Comparison of ENCODE assay signal across 1 cellular context in the genomic region with DNA sequence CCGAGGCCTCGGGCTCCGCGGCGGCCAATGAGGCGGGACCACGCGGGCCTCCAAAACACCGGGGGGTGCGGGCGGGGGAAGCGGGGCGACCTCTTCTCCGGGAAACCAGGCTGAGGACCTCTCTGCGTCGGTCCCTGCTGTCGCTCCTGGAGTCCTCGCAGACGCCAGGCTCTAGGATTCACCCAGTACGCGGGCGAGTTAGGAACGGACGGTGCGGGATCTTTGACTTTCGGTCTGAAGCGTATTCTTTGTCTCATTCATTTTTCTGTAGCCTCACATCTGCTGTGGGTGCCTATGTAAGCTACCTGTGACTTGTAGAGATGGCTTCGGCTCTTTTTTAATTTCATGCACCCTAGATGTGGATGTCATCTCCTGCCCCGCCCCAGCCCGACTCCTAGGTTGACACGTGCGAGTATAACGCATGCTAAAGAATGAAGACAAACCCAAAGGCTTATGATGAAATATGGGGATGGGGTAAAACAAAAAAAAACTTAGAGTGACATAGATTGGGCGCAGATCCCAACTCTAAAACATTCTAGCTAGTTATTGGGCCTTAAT.
TF ChIP-seq lines count a peak whose summit lies in the region.

No MANE protein-coding gene starts in this region.

TF ChIP-seq in HEK293, 187 proteins besides CTCF, POLR2A, EP300 and RAD21 (continued from another document):
- TF ChIP-seq, protein P1, sequence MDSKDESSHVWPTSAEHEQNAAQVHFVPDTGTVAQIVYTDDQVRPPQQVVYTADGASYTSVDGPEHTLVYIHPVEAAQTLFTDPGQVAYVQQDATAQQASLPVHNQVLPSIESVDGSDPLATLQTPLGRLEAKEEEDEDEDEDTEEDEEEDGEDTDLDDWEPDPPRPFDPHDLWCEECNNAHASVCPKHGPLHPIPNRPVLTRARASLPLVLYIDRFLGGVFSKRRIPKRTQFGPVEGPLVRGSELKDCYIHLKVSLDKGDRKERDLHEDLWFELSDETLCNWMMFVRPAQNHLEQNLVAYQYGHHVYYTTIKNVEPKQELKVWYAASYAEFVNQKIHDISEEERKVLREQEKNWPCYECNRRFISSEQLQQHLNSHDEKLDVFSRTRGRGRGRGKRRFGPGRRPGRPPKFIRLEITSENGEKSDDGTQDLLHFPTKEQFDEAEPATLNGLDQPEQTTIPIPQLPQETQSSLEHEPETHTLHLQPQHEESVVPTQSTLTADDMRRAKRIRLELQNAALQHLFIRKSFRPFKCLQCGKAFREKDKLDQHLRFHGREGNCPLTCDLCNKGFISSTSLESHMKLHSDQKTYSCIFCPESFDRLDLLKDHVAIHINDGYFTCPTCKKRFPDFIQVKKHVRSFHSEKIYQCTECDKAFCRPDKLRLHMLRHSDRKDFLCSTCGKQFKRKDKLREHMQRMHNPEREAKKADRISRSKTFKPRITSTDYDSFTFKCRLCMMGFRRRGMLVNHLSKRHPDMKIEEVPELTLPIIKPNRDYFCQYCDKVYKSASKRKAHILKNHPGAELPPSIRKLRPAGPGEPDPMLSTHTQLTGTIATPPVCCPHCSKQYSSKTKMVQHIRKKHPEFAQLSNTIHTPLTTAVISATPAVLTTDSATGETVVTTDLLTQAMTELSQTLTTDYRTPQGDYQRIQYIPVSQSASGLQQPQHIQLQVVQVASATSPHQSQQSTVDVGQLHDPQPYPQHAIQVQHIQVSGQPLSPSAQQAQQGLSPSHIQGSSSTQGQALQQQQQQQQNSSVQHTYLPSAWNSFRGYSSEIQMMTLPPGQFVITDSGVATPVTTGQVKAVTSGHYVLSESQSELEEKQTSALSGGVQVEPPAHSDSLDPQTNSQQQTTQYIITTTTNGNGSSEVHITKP (tag by site-specific recombination; IDR thresholded peaks at IDR 0.05) = peak; percentile 91
- TF ChIP-seq ZBTB21 (tag by site-specific recombination; IDR thresholded peaks at IDR 0.05) (peak; percentile 11; the same call in 1 of the 2 replicates), GLIS1 (tag by site-specific recombination; IDR thresholded peaks at IDR 0.05) (peak; percentile 64), ZSCAN18 (tag by site-specific recombination; IDR thresholded peaks at IDR 0.05) (no peak), EGR2 (tag by site-specific recombination; IDR thresholded peaks at IDR 0.05; ENCODE audit: low read depth) (no peak), ZFP3 (tag by site-specific recombination; IDR thresholded peaks at IDR 0.05; ENCODE audit: low read depth) (no peak), ZNF184 (tag by site-specific recombination; IDR thresholded peaks at IDR 0.05) (no peak), ZNF426 (tag by site-specific recombination; IDR thresholded peaks at IDR 0.05) (no peak), ZNF2 (tag by site-specific recombination; IDR thresholded peaks at IDR 0.05) (no peak), PATZ1 (tag by site-specific recombination; IDR thresholded peaks at IDR 0.05) (peak; percentile 89), MZF1 (tag by site-specific recombination; IDR thresholded peaks at IDR 0.05; ENCODE audit: borderline replicate concordance) (peak; percentile 54; the same call in 1 of the 2 replicates), ZNF423 (tag by site-specific recombination; IDR thresholded peaks at IDR 0.05) (peak; percentile 25; the same call in 1 of the 2 replicates), ZNF341 (tag by site-specific recombination; IDR thresholded peaks at IDR 0.05; ENCODE audit: low read depth) (no peak), TCF7L2 (IDR thresholded peaks at IDR 0.05; ENCODE audit: borderline replicate concordance, low read depth, low read length) (no peak), ZBTB7A (tag by site-specific recombination; IDR thresholded peaks at IDR 0.05; ENCODE audit: low read depth) (no peak), ZNF776 (tag by site-specific recombination; IDR thresholded peaks at IDR 0.05; ENCODE audit: borderline replicate concordance) (no peak), WT1 (tag by site-specific recombination; IDR thresholded peaks at IDR 0.05) (0 out of 2 replicates have a peak, but pooled peaks have one; percentile 17), ZNF555 (tag by site-specific recombination; conservative IDR thresholded peaks at IDR 0.05) (no peak), ZNF549 (tag by site-specific recombination; IDR thresholded peaks at IDR 0.05) (no peak), ZNF416 (tag by site-specific recombination; IDR thresholded peaks at IDR 0.05) (no peak), KLF7 (tag by site-specific recombination; IDR thresholded peaks at IDR 0.05; ENCODE audit: borderline replicate concordance) (no peak), ZNF514 (tag by site-specific recombination; IDR thresholded peaks at IDR 0.05) (no peak), ZNF510 (tag by site-specific recombination; IDR thresholded peaks at IDR 0.05; ENCODE audit: insufficient replicate concordance) (no peak), OVOL3 (tag by site-specific recombination; IDR thresholded peaks at IDR 0.05) (no peak), ZNF174 (tag by site-specific recombination; IDR thresholded peaks at IDR 0.05) (no peak), ZNF791 (tag by site-specific recombination; IDR thresholded peaks at IDR 0.05) (no peak)
- TF ChIP-seq, protein P2, sequence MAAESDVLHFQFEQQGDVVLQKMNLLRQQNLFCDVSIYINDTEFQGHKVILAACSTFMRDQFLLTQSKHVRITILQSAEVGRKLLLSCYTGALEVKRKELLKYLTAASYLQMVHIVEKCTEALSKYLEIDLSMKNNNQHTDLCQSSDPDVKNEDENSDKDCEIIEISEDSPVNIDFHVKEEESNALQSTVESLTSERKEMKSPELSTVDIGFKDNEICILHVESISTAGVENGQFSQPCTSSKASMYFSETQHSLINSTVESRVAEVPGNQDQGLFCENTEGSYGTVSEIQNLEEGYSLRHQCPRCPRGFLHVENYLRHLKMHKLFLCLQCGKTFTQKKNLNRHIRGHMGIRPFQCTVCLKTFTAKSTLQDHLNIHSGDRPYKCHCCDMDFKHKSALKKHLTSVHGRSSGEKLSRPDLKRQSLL (tag by site-specific recombination; IDR thresholded peaks at IDR 0.05) = peak; percentile 73
- TF ChIP-seq, protein P3, sequence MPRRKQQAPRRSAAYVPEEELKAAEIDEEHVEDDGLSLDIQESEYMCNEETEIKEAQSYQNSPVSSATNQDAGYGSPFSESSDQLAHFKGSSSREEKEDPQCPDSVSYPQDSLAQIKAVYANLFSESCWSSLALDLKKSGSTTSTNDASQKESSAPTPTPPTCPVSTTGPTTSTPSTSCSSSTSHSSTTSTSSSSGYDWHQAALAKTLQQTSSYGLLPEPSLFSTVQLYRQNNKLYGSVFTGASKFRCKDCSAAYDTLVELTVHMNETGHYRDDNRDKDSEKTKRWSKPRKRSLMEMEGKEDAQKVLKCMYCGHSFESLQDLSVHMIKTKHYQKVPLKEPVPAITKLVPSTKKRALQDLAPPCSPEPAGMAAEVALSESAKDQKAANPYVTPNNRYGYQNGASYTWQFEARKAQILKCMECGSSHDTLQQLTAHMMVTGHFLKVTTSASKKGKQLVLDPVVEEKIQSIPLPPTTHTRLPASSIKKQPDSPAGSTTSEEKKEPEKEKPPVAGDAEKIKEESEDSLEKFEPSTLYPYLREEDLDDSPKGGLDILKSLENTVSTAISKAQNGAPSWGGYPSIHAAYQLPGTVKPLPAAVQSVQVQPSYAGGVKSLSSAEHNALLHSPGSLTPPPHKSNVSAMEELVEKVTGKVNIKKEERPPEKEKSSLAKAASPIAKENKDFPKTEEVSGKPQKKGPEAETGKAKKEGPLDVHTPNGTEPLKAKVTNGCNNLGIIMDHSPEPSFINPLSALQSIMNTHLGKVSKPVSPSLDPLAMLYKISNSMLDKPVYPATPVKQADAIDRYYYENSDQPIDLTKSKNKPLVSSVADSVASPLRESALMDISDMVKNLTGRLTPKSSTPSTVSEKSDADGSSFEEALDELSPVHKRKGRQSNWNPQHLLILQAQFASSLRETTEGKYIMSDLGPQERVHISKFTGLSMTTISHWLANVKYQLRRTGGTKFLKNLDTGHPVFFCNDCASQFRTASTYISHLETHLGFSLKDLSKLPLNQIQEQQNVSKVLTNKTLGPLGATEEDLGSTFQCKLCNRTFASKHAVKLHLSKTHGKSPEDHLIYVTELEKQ (tag by site-specific recombination; IDR thresholded peaks at IDR 0.05; ENCODE audit: borderline replicate concordance) = no peak
